Comparison of ENCODE assay signal across 19 cellular contexts in genomic region chr7:132362059-132362458, GRCh38.
"Had no signal": no experiment of that assay in that cellular context is flagged by ENCODE, and none has a peak within 500 bp of the region (broad histone marks: within the 10 kb centered on the region; RNA-seq: fewer than 3 reads in every experiment).

No MANE protein-coding gene starts in this region.

- ATAC-seq: foreskin keratinocyte; gastroesophageal sphincter; heart left ventricle; left cardiac atrium; left lung; left ventricle myocardium superior; lower lobe of right lung; mucosa of descending colon; naive thymus-derived CD8-positive, alpha-beta T cell had no signal

- H3K27ac Mint-ChIP-seq: mesothelial cell of epicardium; naive B cell; naive thymus-derived CD8-positive, alpha-beta T cell had no signal

- H3K9me3 Mint-ChIP-seq: mesothelial cell of epicardium had no signal

- H3K9me3 ChIP-seq: esophagus muscularis mucosa, gastroesophageal sphincter, heart left ventricle, left lung, lower lobe of right lung, mucosa of descending colon had no signal

- H3K4me1 Mint-ChIP-seq: mesothelial cell of epicardium, naive B cell had no signal

- H3K4me3 Mint-ChIP-seq: mesothelial cell of epicardium; naive B cell; naive thymus-derived CD8-positive, alpha-beta T cell had no signal

- H3K27me3 ChIP-seq: esophagus muscularis mucosa, foreskin keratinocyte, heart left ventricle, left lung had no signal

- H3K36me3 Mint-ChIP-seq: mesothelial cell of epicardium; naive B cell; naive thymus-derived CD8-positive, alpha-beta T cell had no signal

- H3K27ac ChIP-seq: coronary artery, dorsolateral prefrontal cortex, esophagus muscularis mucosa, foreskin keratinocyte, gastroesophageal sphincter, heart left ventricle, left lung, lower lobe of right lung had no signal

- DNase-seq: dermis blood vessel endothelial cell; dorsolateral prefrontal cortex; effector CD4-positive, alpha-beta T cell; effector memory CD4-positive, alpha-beta T cell; foreskin keratinocyte; heart left ventricle; hippocampal formation; left cardiac atrium; left lung; left ventricle myocardium superior; lower lobe of right lung; mesenchymal stem cell; mucosa of descending colon; naive B cell; naive thymus-derived CD8-positive, alpha-beta T cell had no signal

- H3K36me3 ChIP-seq: esophagus muscularis mucosa, gastroesophageal sphincter, heart left ventricle, left lung, lower lobe of right lung had no signal

- H3K4me3 ChIP-seq: coronary artery, dorsolateral prefrontal cortex, esophagus muscularis mucosa, gastroesophageal sphincter, heart left ventricle, left lung, lower lobe of right lung, mucosa of descending colon had no signal

- H3K4me1 ChIP-seq: esophagus muscularis mucosa, foreskin keratinocyte, gastroesophageal sphincter, heart left ventricle, left lung, lower lobe of right lung had no signal
